ENCODE assay signal across 17 cellular contexts in the genomic region with DNA sequence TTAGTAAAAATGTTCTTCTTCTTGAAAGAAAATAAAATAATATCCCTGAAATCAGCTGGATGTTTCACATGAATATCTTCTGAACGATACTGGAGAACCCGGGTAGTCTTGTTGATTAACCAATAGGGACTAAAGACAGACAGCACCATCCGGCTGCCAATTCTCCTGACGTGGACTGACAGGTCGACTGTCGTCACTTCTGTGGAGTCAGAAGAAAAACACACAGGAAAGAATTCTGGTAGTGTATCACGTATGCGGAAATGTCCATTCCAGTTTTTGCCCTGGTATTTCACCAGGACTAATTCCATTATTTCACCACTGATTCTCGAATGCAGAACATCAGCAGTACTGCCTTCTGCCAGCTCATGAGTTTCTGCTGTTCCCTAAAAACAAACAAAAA.
DNase-seq lines count a peak whose midpoint lies in the region; ATAC-seq and TF ChIP-seq lines count a peak whose summit lies in the region.
"Had no signal": no experiment of that assay in that cellular context is flagged by ENCODE, and none has a peak within 500 bp of the region (broad histone marks: within the 10 kb centered on the region; RNA-seq: fewer than 3 reads in every experiment).

No MANE protein-coding gene starts in this region.

- POLR2A ChIA-PET in SK-N-SH (lab: Yijun Ruan, JAX) = interaction anchor here (0.6 kb wide), 1 partner anchor 135 kb away, joined by 3 read pairs; no protein-coding TSS in a partner anchor

- H3K27me3 Mint-ChIP-seq in progenitor cell of endocrine pancreas = no peaks in the 10 kb centered on the region
- H3K27me3 Mint-ChIP-seq: CD4-positive, alpha-beta T cell had no signal

- WGBS in SK-N-SH (ENCODE audit: low lambda C conversion rate) = 71% methylated on average over 9 of the region's 9 CpGs

- no peaks in the 10 kb centered on the region for H3K4me1 Mint-ChIP-seq in progenitor cell of endocrine pancreas (ENCODE audit: low read depth)

- DNase-seq in SK-N-SH (peak; percentile 33), GM04504 (ENCODE audit: low read depth) (peak; percentile 1), adipocyte (ENCODE audit: low read depth) (peak; percentile 3), islet precursor cell (no peak), iPS-NIHi11 (ENCODE audit: low spot score) (no peak), progenitor cell of endocrine pancreas (ENCODE audit: low spot score, unreplicated experiment) (no peak)
- DNase-seq: CD4-positive, alpha-beta T cell; Karpas-422; MV-4-11; NCI-H1436 treated with DMSO at 0.1 percent for 48 hours; NCI-H187 treated with DMSO at 0.1 percent for 48 hours; NCI-H524; SW 1271 had no signal

- no peak overlapping the region for H3K4me2 ChIP-seq in SK-N-SH
- H3K4me2 ChIP-seq: BLaER1 had no signal

- H3K27ac ChIP-seq in SK-N-SH (ENCODE audit: low read depth in 2 of 2, low read length in 1 of 2) = peak overlapping the region; percentile 24 to 93; a peak in 3 of 4 replicates
- peak overlapping the region; percentile 20 for H3K27ac ChIP-seq in skeletal muscle tissue (ENCODE audit: low read depth, low read length)
- H3K27ac ChIP-seq: BLaER1 had no signal

- H3K4me3 ChIP-seq in SK-N-SH (ENCODE audit: low read depth in 2 of 2, low read length in 1 of 2) (no peak overlapping the region; a peak in 1 of 4 replicates), adipocyte (ENCODE audit: low read length) (no peak overlapping the region), skeletal muscle tissue (ENCODE audit: low read length in 3 of 3) (no peak overlapping the region)
- H3K4me3 ChIP-seq: BLaER1 had no signal

- no peaks in the 10 kb centered on the region for H3K9me3 Mint-ChIP-seq in progenitor cell of endocrine pancreas (ENCODE audit: low read depth)
- H3K9me3 Mint-ChIP-seq: CD4-positive, alpha-beta T cell had no signal

- H3K4me1 ChIP-seq in SK-N-SH (ENCODE audit: control insufficient read depth in 1 of 2, insufficient read depth in 2 of 2, low read depth in 1 of 2, low read length in 1 of 2) (peaks cover 6 to 8% of the 10 kb centered on the region in 2 experiments; a peak in 2 of 4 replicates), adipocyte (ENCODE audit: control insufficient read depth, insufficient read depth, low read length) (peaks cover 4% of the 10 kb centered on the region), skeletal muscle tissue (ENCODE audit: control insufficient read depth in 3 of 3, insufficient read depth in 3 of 3, low read length in 3 of 3) (no peaks in the 10 kb centered on the region)
- H3K4me1 ChIP-seq: BLaER1 had no signal

- TF ChIP-seq CTCF in SK-N-SH (IDR thresholded peaks at IDR 0.05) (no peak), progenitor cell of endocrine pancreas (IDR thresholded peaks at IDR 0.05; ENCODE audit: unreplicated experiment) (no peak)

- H3K36me3 Mint-ChIP-seq in progenitor cell of endocrine pancreas (ENCODE audit: insufficient read depth) = peaks cover 21% of the 10 kb centered on the region

- H3K9me3 ChIP-seq in SK-N-SH = no peaks in the 10 kb centered on the region
- H3K9me3 ChIP-seq in adipocyte (ENCODE audit: control insufficient read depth, low read length) = no peaks in the 10 kb centered on the region
- no peaks in the 10 kb centered on the region for H3K9me3 ChIP-seq in skeletal muscle tissue (ENCODE audit: control insufficient read depth in 3 of 3, low read length in 3 of 3)
- H3K9me3 ChIP-seq: BLaER1 had no signal

- CTCF ChIA-PET in SK-N-SH (lab: Yijun Ruan, JAX) = interaction anchor here (1.0 to 1.5 kb wide), 3 partner anchors 10 to 826 kb away, joined by 3 to 4 read pairs (median 3); a partner anchor contains a TSS

- H3K27me3 ChIP-seq in SK-N-SH (ENCODE audit: insufficient read depth) (no peaks in the 10 kb centered on the region), adipocyte (replicated peaks; ENCODE audit: control insufficient read depth, insufficient read depth, low read length) (no peaks in the 10 kb centered on the region), skeletal muscle tissue (ENCODE audit: control insufficient read depth in 3 of 3, insufficient read depth in 3 of 3, low read length in 3 of 3) (no peaks in the 10 kb centered on the region)
- H3K27me3 ChIP-seq: BLaER1 had no signal

- H3K36me3 ChIP-seq in SK-N-SH (replicated peaks in 1 of 2; ENCODE audit: control insufficient read depth in 1 of 2, insufficient read depth in 2 of 2, low read length in 1 of 2) (peaks cover 66 to 68% of the 10 kb centered on the region in 2 experiments), adipocyte (ENCODE audit: control insufficient read depth, insufficient read depth, low read length, severe bottlenecking) (peaks cover 54% of the 10 kb centered on the region), skeletal muscle tissue (ENCODE audit: control insufficient read depth in 3 of 3, insufficient read depth in 3 of 3, low read length in 3 of 3) (peaks cover 9 to 32% (median 19%) of the 10 kb centered on the region in 3 donors)

- H4K20me1 ChIP-seq in SK-N-SH (ENCODE audit: insufficient read depth) = no peaks in the 10 kb centered on the region
- H4K20me1 ChIP-seq: BLaER1 had no signal

- ATAC-seq in SK-N-SH treated with all-trans-retinoic acid at 6 μM for 48 hours = no peak
- ATAC-seq: HCT116 had no signal

- no peaks in the 10 kb centered on the region for H3K9me2 ChIP-seq in SK-N-SH

- no peak for TF ChIP-seq RAD21 in SK-N-SH (IDR thresholded peaks at IDR 0.05; ENCODE audit: low read length)

- no peak overlapping the region for H3K27ac Mint-ChIP-seq in progenitor cell of endocrine pancreas
- H3K27ac Mint-ChIP-seq: CD4-positive, alpha-beta T cell had no signal

- H3F3A ChIP-seq in SK-N-SH (replicated peaks; ENCODE audit: insufficient read depth) = peaks cover 10% of the 10 kb centered on the region

- H2AFZ ChIP-seq in SK-N-SH (ENCODE audit: low read depth) = no peak overlapping the region

- H3K9ac ChIP-seq in SK-N-SH (no peak overlapping the region), adipocyte (ENCODE audit: low read length) (no peak overlapping the region), skeletal muscle tissue (ENCODE audit: low read depth in 1 of 3, low read length in 3 of 3) (no peak overlapping the region)
- H3K9ac ChIP-seq: BLaER1 had no signal

- H3K4me3 Mint-ChIP-seq in progenitor cell of endocrine pancreas (ENCODE audit: low read depth) = no peak overlapping the region
- H3K4me3 Mint-ChIP-seq: CD4-positive, alpha-beta T cell had no signal

- TF ChIP-seq EP300 in SK-N-SH (IDR thresholded peaks at IDR 0.05; ENCODE audit: borderline replicate concordance in 1 of 2, low read depth in 1 of 2, low read length in 1 of 2) = no peak

- no peaks in the 10 kb centered on the region for H3K79me2 ChIP-seq in SK-N-SH (ENCODE audit: insufficient read depth)

TF ChIP-seq in SK-N-SH, 30 proteins besides CTCF, POLR2A, EP300 and RAD21:
- TF ChIP-seq SIN3A (IDR thresholded peaks at IDR 0.05; ENCODE audit: borderline replicate concordance, low read depth, low read length) (no peak), CHD2 (IDR thresholded peaks at IDR 0.05; ENCODE audit: low read length, partially characterized antibody) (no peak), FOXM1 (IDR thresholded peaks at IDR 0.05; ENCODE audit: low read depth) (no peak), POLR2AphosphoS5 (IDR thresholded peaks at IDR 0.05; ENCODE audit: low read depth, low read length) (no peak), FOSL2 (IDR thresholded peaks at IDR 0.05; ENCODE audit: borderline replicate concordance, low read depth) (no peak), TAF1 (IDR thresholded peaks at IDR 0.05; ENCODE audit: borderline replicate concordance, low read depth, low read length) (no peak)
- TF ChIP-seq, protein P1, sequence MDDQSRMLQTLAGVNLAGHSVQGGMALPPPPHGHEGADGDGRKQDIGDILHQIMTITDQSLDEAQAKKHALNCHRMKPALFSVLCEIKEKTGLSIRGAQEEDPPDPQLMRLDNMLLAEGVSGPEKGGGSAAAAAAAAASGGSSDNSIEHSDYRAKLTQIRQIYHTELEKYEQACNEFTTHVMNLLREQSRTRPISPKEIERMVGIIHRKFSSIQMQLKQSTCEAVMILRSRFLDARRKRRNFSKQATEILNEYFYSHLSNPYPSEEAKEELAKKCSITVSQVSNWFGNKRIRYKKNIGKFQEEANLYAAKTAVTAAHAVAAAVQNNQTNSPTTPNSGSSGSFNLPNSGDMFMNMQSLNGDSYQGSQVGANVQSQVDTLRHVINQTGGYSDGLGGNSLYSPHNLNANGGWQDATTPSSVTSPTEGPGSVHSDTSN (IDR thresholded peaks at IDR 0.05) = no peak

TF ChIP-seq in SK-N-SH treated with all-trans-retinoic acid at 6 μM for 48 hours, 23 proteins besides CTCF, POLR2A, EP300 and RAD21 (continues in another document):
- TF ChIP-seq SNAI2 (CRISPR knock-in tag; IDR thresholded peaks at IDR 0.05) (no peak), BACH2 (CRISPR knock-in tag; IDR thresholded peaks at IDR 0.05; ENCODE audit: borderline replicate concordance) (no peak), ZNF70 (CRISPR knock-in tag; IDR thresholded peaks at IDR 0.05) (no peak), TCF4 (CRISPR knock-in tag; IDR thresholded peaks at IDR 0.05; ENCODE audit: borderline replicate concordance) (no peak), RARB (CRISPR knock-in tag; IDR thresholded peaks at IDR 0.05) (no peak), ARNTL (CRISPR knock-in tag; IDR thresholded peaks at IDR 0.05; ENCODE audit: borderline replicate concordance, low read depth) (no peak), CSDC2 (CRISPR knock-in tag; IDR thresholded peaks at IDR 0.05) (no peak)
- TF ChIP-seq, protein P2, sequence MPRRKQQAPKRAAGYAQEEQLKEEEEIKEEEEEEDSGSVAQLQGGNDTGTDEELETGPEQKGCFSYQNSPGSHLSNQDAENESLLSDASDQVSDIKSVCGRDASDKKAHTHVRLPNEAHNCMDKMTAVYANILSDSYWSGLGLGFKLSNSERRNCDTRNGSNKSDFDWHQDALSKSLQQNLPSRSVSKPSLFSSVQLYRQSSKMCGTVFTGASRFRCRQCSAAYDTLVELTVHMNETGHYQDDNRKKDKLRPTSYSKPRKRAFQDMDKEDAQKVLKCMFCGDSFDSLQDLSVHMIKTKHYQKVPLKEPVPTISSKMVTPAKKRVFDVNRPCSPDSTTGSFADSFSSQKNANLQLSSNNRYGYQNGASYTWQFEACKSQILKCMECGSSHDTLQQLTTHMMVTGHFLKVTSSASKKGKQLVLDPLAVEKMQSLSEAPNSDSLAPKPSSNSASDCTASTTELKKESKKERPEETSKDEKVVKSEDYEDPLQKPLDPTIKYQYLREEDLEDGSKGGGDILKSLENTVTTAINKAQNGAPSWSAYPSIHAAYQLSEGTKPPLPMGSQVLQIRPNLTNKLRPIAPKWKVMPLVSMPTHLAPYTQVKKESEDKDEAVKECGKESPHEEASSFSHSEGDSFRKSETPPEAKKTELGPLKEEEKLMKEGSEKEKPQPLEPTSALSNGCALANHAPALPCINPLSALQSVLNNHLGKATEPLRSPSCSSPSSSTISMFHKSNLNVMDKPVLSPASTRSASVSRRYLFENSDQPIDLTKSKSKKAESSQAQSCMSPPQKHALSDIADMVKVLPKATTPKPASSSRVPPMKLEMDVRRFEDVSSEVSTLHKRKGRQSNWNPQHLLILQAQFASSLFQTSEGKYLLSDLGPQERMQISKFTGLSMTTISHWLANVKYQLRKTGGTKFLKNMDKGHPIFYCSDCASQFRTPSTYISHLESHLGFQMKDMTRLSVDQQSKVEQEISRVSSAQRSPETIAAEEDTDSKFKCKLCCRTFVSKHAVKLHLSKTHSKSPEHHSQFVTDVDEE (CRISPR knock-in tag; IDR thresholded peaks at IDR 0.05) = no peak

Comparison
In these comparisons a context has a peak if more than half of its experiments do, and no peak if none do; other contexts are left out.
1. DNase-seq: peak in SK-N-SH (single experiment), GM04504 (single experiment) and adipocyte (single experiment); none in islet precursor cell (single experiment), iPS-NIHi11 (single experiment) and progenitor cell of endocrine pancreas (single experiment).